Comparison of ENCODE assay signal across 1 cellular context in the genomic region with DNA sequence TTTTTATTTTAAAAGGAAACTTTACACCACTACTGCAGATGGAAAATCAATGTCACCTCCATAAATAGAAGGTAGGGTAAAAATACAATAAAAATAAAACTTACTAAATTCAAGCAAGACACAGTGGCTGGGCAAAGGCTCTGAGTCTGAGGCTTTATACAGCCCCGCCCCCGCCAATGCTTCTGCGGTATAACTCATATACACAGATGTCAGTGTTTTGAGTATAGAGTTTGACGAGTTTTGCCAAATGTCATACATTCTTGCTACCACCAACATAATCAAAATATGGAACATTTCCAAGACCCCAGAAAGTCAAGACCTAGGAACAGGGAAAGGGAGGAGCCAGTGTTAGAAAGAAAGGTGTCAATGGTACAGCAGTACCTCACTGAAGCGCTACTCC.
TF ChIP-seq lines count a peak whose summit lies in the region.

No MANE protein-coding gene starts in this region.

TF ChIP-seq in IMR-90, 13 proteins besides CTCF, POLR2A, EP300 and RAD21 (continued from another document):
- TF ChIP-seq, protein P1, sequence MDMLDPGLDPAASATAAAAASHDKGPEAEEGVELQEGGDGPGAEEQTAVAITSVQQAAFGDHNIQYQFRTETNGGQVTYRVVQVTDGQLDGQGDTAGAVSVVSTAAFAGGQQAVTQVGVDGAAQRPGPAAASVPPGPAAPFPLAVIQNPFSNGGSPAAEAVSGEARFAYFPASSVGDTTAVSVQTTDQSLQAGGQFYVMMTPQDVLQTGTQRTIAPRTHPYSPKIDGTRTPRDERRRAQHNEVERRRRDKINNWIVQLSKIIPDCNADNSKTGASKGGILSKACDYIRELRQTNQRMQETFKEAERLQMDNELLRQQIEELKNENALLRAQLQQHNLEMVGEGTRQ (IDR thresholded peaks at IDR 0.05; ENCODE audit: low read depth, low read length), result no peak
- TF ChIP-seq FOS (IDR thresholded peaks at IDR 0.05; ENCODE audit: low read depth, low read length) (no peak), MXI1 (IDR thresholded peaks at IDR 0.05; ENCODE audit: borderline replicate concordance, low read depth, low read length) (no peak), MAZ (IDR thresholded peaks at IDR 0.05; ENCODE audit: borderline replicate concordance, low read depth, low read length) (no peak), CEBPB (IDR thresholded peaks at IDR 0.05; ENCODE audit: low read depth, low read length) (no peak), NFE2L2 (IDR thresholded peaks at IDR 0.05; ENCODE audit: low read depth, low read length) (no peak), RFX5 (IDR thresholded peaks at IDR 0.05; ENCODE audit: low read depth, low read length) (no peak)
TF ChIP-seq in IMR-90: peak in this region for 0.
